1 cellular context compared by ENCODE assay signal in the genomic region with DNA sequence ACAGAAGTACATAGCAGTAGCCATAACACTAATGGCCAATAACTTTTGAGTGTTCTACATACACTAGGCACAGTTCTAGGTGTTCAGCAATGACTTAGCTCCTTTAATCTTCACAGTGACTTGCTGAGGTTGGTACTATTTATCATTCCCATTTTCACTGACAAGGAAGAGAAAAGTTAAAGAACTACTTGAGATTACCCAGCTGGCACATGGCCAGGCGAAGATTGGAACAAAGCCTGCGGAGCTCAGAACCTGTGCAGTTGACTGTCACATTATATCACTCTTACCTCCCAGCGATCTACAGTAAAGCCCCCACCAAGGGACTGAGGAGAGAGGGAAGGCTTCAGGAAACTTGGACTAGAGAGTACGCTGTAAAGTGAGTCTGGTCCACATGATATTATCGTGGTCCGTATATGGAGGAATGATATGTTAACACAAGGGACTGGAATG.
TF ChIP-seq lines count a peak whose summit lies in the region.

No MANE protein-coding gene starts in this region.

TF ChIP-seq in IMR-90, 13 proteins besides CTCF, POLR2A, EP300 and RAD21 (continued from another document):
- TF ChIP-seq, protein P1, sequence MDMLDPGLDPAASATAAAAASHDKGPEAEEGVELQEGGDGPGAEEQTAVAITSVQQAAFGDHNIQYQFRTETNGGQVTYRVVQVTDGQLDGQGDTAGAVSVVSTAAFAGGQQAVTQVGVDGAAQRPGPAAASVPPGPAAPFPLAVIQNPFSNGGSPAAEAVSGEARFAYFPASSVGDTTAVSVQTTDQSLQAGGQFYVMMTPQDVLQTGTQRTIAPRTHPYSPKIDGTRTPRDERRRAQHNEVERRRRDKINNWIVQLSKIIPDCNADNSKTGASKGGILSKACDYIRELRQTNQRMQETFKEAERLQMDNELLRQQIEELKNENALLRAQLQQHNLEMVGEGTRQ (IDR thresholded peaks at IDR 0.05; ENCODE audit: low read depth, low read length): no peak
- TF ChIP-seq CHD1 (IDR thresholded peaks at IDR 0.05; ENCODE audit: low read depth, low read length) (no peak), RCOR1 (IDR thresholded peaks at IDR 0.05; ENCODE audit: insufficient replicate concordance, low read length) (no peak), MAFK (IDR thresholded peaks at IDR 0.05; ENCODE audit: low read depth, low read length) (no peak), SMC3 (IDR thresholded peaks at IDR 0.05; ENCODE audit: low read depth, low read length) (no peak), FOS (IDR thresholded peaks at IDR 0.05; ENCODE audit: low read depth, low read length) (no peak), CEBPB (IDR thresholded peaks at IDR 0.05; ENCODE audit: low read depth, low read length) (no peak), NFE2L2 (IDR thresholded peaks at IDR 0.05; ENCODE audit: low read depth, low read length) (no peak), ELK1 (IDR thresholded peaks at IDR 0.05; ENCODE audit: borderline replicate concordance, low read depth, low read length) (no peak), BHLHE40 (IDR thresholded peaks at IDR 0.05; ENCODE audit: low read depth, low read length) (no peak)
